ENCODE assay signal across 8 cellular contexts in the genomic region with DNA sequence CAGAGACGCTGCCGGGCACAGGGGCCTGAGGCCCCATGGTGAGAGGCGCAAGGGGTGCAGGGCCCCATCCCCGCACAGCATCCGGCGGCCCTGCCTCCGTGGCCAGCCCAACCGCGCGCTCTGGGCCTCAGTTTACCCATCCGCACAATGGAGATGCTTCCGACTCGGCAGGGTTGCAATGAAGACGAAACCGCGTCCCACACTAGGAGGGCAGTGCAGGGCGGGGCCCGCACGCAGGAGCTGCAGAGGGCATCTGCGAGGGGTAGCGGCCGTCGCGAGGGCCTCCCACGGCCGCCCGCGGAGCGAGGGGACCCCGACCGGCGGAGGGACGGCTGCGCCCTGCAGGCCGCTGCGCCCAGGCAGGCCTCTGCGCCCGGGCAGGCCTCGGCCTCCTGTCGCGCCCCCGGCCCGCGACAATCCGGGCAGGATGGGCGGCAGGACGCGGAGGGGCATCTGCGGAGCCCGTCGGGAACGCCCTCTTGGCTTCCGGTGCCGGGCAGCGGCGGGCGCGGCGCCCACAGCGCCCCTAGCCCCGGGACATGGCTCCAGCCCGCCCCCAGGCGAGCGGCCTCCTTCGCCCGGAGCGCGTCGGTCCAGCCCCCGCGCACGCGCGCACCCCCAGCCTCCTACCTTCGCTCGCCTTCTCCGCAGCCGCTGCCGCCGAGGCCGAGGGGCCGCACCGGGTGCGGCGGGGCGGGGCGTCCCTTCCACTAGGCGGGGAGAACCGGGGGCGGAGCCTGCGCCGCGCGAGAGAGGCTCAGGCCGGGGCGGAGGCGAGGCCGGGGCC. TPM values are rescaled to one million over a fixed set of nuclear protein-coding genes. Genes with fewer than 3 reads are reported as not detected.
DNase-seq lines count a peak whose midpoint lies in the region; ATAC-seq, FAIRE-seq and TF ChIP-seq lines count a peak whose summit lies in the region.

No MANE protein-coding gene starts in this region.

- H3K79me2 ChIP-seq in keratinocyte (ENCODE audit: control insufficient read depth, insufficient read depth, low read length), result peaks cover 4% of the 10 kb centered on the region

- H3K9ac ChIP-seq in keratinocyte (ENCODE audit: control insufficient read depth, extremely low read depth, insufficient read depth, low read length), result peak overlapping the region; percentile 72

- H4K20me1 ChIP-seq in keratinocyte (ENCODE audit: control insufficient read depth, extremely low read depth, insufficient read depth, low read length), result no peaks in the 10 kb centered on the region

- peaks cover 2% of the 10 kb centered on the region for H3K36me3 Mint-ChIP-seq in activated B cell treated with CpG ODN at 0.5 μM for 24 hours (ENCODE audit: low read depth)

- H3K4me1 Mint-ChIP-seq in activated B cell treated with CpG ODN at 0.5 μM for 24 hours, result peaks cover 24% of the 10 kb centered on the region

- no peaks in the 10 kb centered on the region for H3K4me1 ChIP-seq in keratinocyte (ENCODE audit: control insufficient read depth, extremely low read depth, insufficient read depth, low read length)

- no peaks in the 10 kb centered on the region for H3K27me3 Mint-ChIP-seq in activated B cell treated with CpG ODN at 0.5 μM for 24 hours

- H3K4me3 ChIP-seq in AG04450 (ENCODE audit: low read depth, low read length) (peak overlapping the region; percentile 84), cardiac fibroblast (replicated peaks in 1 of 2; ENCODE audit: low read depth in 2 of 2, low read length in 2 of 2) (peak overlapping the region; percentile 58 to 78), keratinocyte (ENCODE audit: control insufficient read depth in 2 of 3, extremely low read depth in 1 of 3, insufficient read depth in 2 of 3, low read depth in 1 of 3, low read length in 3 of 3) (peak overlapping the region; percentile 51 to 86 (median 63))

- H3K9me3 Mint-ChIP-seq in activated B cell treated with CpG ODN at 0.5 μM for 24 hours, result no peaks in the 10 kb centered on the region

- TF ChIP-seq CTCF in AG04450 (IDR thresholded peaks at IDR 0.05; ENCODE audit: low read depth, low read length) (no peak), activated B cell treated with CpG ODN at 0.5 μM for 24 hours (IDR thresholded peaks at IDR 0.05) (no peak), cardiac fibroblast (IDR thresholded peaks at IDR 0.05; ENCODE audit: low read depth, low read length) (no peak), keratinocyte (optimal IDR thresholded peaks at IDR 0.05 in 1 of 3, IDR thresholded peaks at IDR 0.05 in 1 of 3, conservative IDR thresholded peaks at IDR 0.05 in 1 of 3; ENCODE audit: extremely low read depth in 1 of 3, insufficient read depth in 2 of 3, low read length in 3 of 3) (no peak)

- peak; percentile 41 for DNase-seq in AG04450 (ENCODE audit: low read depth, low spot score)
- peak; percentile 75 for DNase-seq in NCI-H226
- DNase-seq in activated B cell treated with CpG ODN at 0.5 μM for 24 hours, result peak; percentile 91
- peak; percentile 74 to 90 for DNase-seq in cardiac fibroblast (ENCODE audit: low read depth in 2 of 2)
- no peak for DNase-seq in keratinocyte (ENCODE audit: low read depth, low spot score)
- peak; percentile 82 for DNase-seq in stimulated activated CD4-positive, alpha-beta T cell treated with anti-CD3 and anti-CD28 coated beads, Interleukin-12 subunit alpha, Interleukin-12 subunit beta, amount 100 ng/mL, for 4 hours

- H3K4me3 Mint-ChIP-seq in activated B cell treated with CpG ODN at 0.5 μM for 24 hours, result peak overlapping the region; percentile 85

- peak overlapping the region; percentile 30 for H2AFZ ChIP-seq in keratinocyte (ENCODE audit: control insufficient read depth, low read length)

- CTCF ChIA-PET in AG04450 (lab: Charles Lee), result no interaction called here
- CTCF ChIA-PET in activated B cell treated with CpG ODN at 0.5 μM for 24 hours (lab: Charles Lee), result no interaction called here

- dilution Hi-C loops in keratinocyte (cut with MboI; ENCODE audit: extremely low pct_ligation_motif_present, low sequenced_read_pairs), result no loop called here

- no peak overlapping the region for H3K27ac ChIP-seq in AG04450 (ENCODE audit: low read depth, low read length)
- H3K27ac ChIP-seq in keratinocyte (ENCODE audit: control insufficient read depth, insufficient read depth, low read length), result no peak overlapping the region

- no peaks in the 10 kb centered on the region for H3K36me3 ChIP-seq in keratinocyte (ENCODE audit: control insufficient read depth in 2 of 2, extremely low read depth in 1 of 2, insufficient read depth in 2 of 2, low read length in 2 of 2)

- no peak overlapping the region for H3K27ac Mint-ChIP-seq in activated B cell treated with CpG ODN at 0.5 μM for 24 hours

- ATAC-seq in GM18909 (IDR thresholded peaks at IDR 0.05; ENCODE audit: poor library complexity, unreplicated experiment) (peak; percentile 82), HG03159 (IDR thresholded peaks at IDR 0.05; ENCODE audit: unreplicated experiment) (peak; percentile 81), activated B cell treated with CpG ODN at 0.5 μM for 24 hours (ENCODE audit: low read depth) (peak; percentile 96)

- POLR2A ChIA-PET in AG04450 (lab: Yijun Ruan, JAX) (interaction anchor here (0.7 kb wide), 1 partner anchor 108 kb away, joined by 7 read pairs; no protein-coding TSS in a partner anchor), activated B cell treated with CpG ODN at 0.5 μM for 24 hours (lab: Charles Lee) (interaction anchor here (1.7 kb wide), 1 partner anchor 15 kb away, joined by 10 read pairs; a partner anchor contains a TSS)

- peak overlapping the region; percentile 69 for H3K4me2 ChIP-seq in keratinocyte (ENCODE audit: control insufficient read depth, extremely low read depth, insufficient read depth, low read depth, low read length)

- no peaks in the 10 kb centered on the region for H3K27me3 ChIP-seq in AG04450 (ENCODE audit: control insufficient read depth, insufficient read depth, low read length)
- H3K27me3 ChIP-seq in keratinocyte (ENCODE audit: control insufficient read depth, extremely low read depth, insufficient read depth, low read length), result no peaks in the 10 kb centered on the region

- intact Hi-C loops in activated B cell treated with CpG ODN at 0.5 μM for 24 hours (cut with micrococcal nuclease), result loop anchor here (10.0 kb wide), 1 partner anchor 54 kb away; a partner anchor contains a TSS

- H3K9me1 ChIP-seq in keratinocyte (ENCODE audit: control insufficient read depth, extremely low read depth, insufficient read depth, low read length), result no peaks in the 10 kb centered on the region

- H3K9me3 ChIP-seq in AG04450 (ENCODE audit: control insufficient read depth, insufficient read depth, low read length) (no peaks in the 10 kb centered on the region), keratinocyte (ENCODE audit: control insufficient read depth, low read depth, low read length) (no peaks in the 10 kb centered on the region)

- FAIRE-seq in keratinocyte (lab: Jason Lieb, UNC), result no peak

RNA-seq across cellular contexts. Expression of a gene that starts 15.3 kb away (rescaled TPM):
- polyA plus RNA-seq in AG04450 (2011; rRNA removed), result under 0.01 TPM in 1 of 2 replicates, not detected in the other
- polyA minus RNA-seq in AG04450 (2011; rRNA and poly(A)+ RNA removed), result 32,191 and 46,154 TPM in 2 replicates
- 3,526 and 4,195 TPM in 2 replicates for total RNA-seq in activated B cell treated with CpG ODN at 0.5 μM for 24 hours
- polyA plus RNA-seq in keratinocyte, result 66.0 to 67.0 TPM in 2 of 3 replicates, not detected in the other
- polyA plus RNA-seq in keratinocyte (2011; ENCODE audit: low read depth), result not detected
- not detected in 2 replicates for polyA plus RNA-seq in keratinocyte (2011; cell fraction: cytosol; rRNA removed)
- polyA plus RNA-seq in keratinocyte (2011; cell fraction: nucleus; rRNA removed), result under 0.01 TPM in 2 replicates
- not detected in 2 replicates for polyA plus RNA-seq in keratinocyte (2012; ENCODE audit: low replicate concordance)
- 13,175 to 24,724 TPM (median 16,252 TPM) in 3 replicates for polyA minus RNA-seq in keratinocyte
- polyA minus RNA-seq in keratinocyte (2011; cell fraction: cytosol; rRNA and poly(A)+ RNA removed), result 39,283 TPM
- polyA minus RNA-seq in keratinocyte (2011; cell fraction: nucleus; rRNA and poly(A)+ RNA removed), result 15,420 and 21,721 TPM in 2 replicates

RNA-seq across cellular contexts. Expression of a gene that starts 58.2 kb away (rescaled TPM):
- polyA plus RNA-seq in AG04450 (2011; rRNA removed) (108 and 111 TPM in 2 replicates), keratinocyte (75.7 to 90.2 TPM (median 84.9 TPM) in 3 replicates)
- 76.6 and 91.7 TPM in 2 replicates for polyA minus RNA-seq in AG04450 (2011; rRNA and poly(A)+ RNA removed)
- 85.5 and 88.4 TPM in 2 replicates for total RNA-seq in activated B cell treated with CpG ODN at 0.5 μM for 24 hours
- polyA plus RNA-seq in keratinocyte (2011; ENCODE audit: low read depth), result 18.9 TPM
- polyA plus RNA-seq in keratinocyte (2011; cell fraction: cytosol; rRNA removed), result 83.1 and 87.7 TPM in 2 replicates
- polyA plus RNA-seq in keratinocyte (2011; cell fraction: nucleus; rRNA removed), result 76.6 and 86.6 TPM in 2 replicates
- 49.4 and 62.3 TPM in 2 replicates for polyA plus RNA-seq in keratinocyte (2012; ENCODE audit: low replicate concordance)
- polyA minus RNA-seq in keratinocyte, result 62.3 to 84.4 TPM (median 67.7 TPM) in 3 replicates
- polyA minus RNA-seq in keratinocyte (2011; cell fraction: cytosol; rRNA and poly(A)+ RNA removed), result 79.4 TPM
- 39.8 and 60.2 TPM in 2 replicates for polyA minus RNA-seq in keratinocyte (2011; cell fraction: nucleus; rRNA and poly(A)+ RNA removed)
